ENCODE assay signal across 7 cellular contexts in genomic region chr1:120700807-120701559, GRCh38. TPM values are rescaled to one million over a fixed set of nuclear protein-coding genes. Genes with fewer than 3 reads are reported as not detected.
DNase-seq lines count a peak whose midpoint lies in the region; ATAC-seq, FAIRE-seq and TF ChIP-seq lines count a peak whose summit lies in the region.
"Not testable (repeated sequence)": the region's sequence is repeated elsewhere in the genome, so short reads cannot be mapped to it uniquely, and the experiment has no call there.

No MANE protein-coding gene starts in this region.

- not testable (repeated sequence) for H4K20me1 ChIP-seq in SK-N-SH (ENCODE audit: insufficient read depth); HepG2 (ENCODE audit: insufficient read depth, low read length)

- H3K4me3 Mint-ChIP-seq in CD14-positive monocyte, result peak overlapping the region; percentile 39 to 67
- peak overlapping the region; percentile 38 for H3K4me3 Mint-ChIP-seq in activated T-helper 2 cell treated with anti-CD3 and anti-CD28 coated beads, Interferon-gamma antibody, Interleukin-2, Interleukin-4, amounts not matched to agents 10 μg/mL and 5 μg/mL and 100 μg/mL, durations not matched to agents 14 hours and 24 hours and 36 hours (ENCODE audit: low read depth)

- not testable (repeated sequence) for H3K27me3 ChIP-seq in SK-N-SH (ENCODE audit: insufficient read depth); colonic mucosa; heart left ventricle; HepG2 (ENCODE audit: control insufficient read depth in 1 of 2, insufficient read depth in 2 of 2, low read length in 2 of 2)

- H3K4me3 ChIP-seq in SK-N-SH (ENCODE audit: low read depth in 2 of 2, low read length in 1 of 2), result peak overlapping the region in 1 of 2 experiments; percentile 29; a peak in 1 of 4 replicates
- peak overlapping the region; percentile 11 for H3K4me3 ChIP-seq in colonic mucosa
- H3K4me3 ChIP-seq in heart left ventricle, result peak overlapping the region in 8 of 12 donors; percentile 34 to 50 (median 42)
- not testable (repeated sequence) for H3K4me3 ChIP-seq in HepG2 (replicated peaks in 1 of 3; ENCODE audit: insufficient read depth in 1 of 3, low read depth in 2 of 3, low read length in 3 of 3)

- not testable (repeated sequence) for H3K4me1 Mint-ChIP-seq in CD14-positive monocyte; activated T-helper 2 cell treated with anti-CD3 and anti-CD28 coated beads, Interferon-gamma antibody, Interleukin-2, Interleukin-4, amounts not matched to agents 10 μg/mL and 5 μg/mL and 100 μg/mL, durations not matched to agents 14 hours and 24 hours and 36 hours (ENCODE audit: low read depth)

- H3K27me3 Mint-ChIP-seq in CD14-positive monocyte (ENCODE audit: low read depth in 3 of 3); activated T-helper 2 cell treated with anti-CD3 and anti-CD28 coated beads, Interferon-gamma antibody, Interleukin-2, Interleukin-4, amounts not matched to agents 10 μg/mL and 5 μg/mL and 100 μg/mL, durations not matched to agents 14 hours and 24 hours and 36 hours (ENCODE audit: low read depth): not testable (repeated sequence)

- TF ChIP-seq CTCF in CD14-positive monocyte (IDR thresholded peaks at IDR 0.05); SK-N-SH (IDR thresholded peaks at IDR 0.05); colonic mucosa (IDR thresholded peaks at IDR 0.05); heart left ventricle (IDR thresholded peaks at IDR 0.05); HepG2 (CRISPR knock-in tag; IDR thresholded peaks at IDR 0.05): not testable (repeated sequence)

- in situ Hi-C loops in HepG2 (cut with HindIII; ENCODE audit: extremely low pct_ligation_motif_present, low pct_unique_long_range_greater_than_20kb), result not testable (repeated sequence)

- not testable (repeated sequence) for H3K36me3 Mint-ChIP-seq in CD14-positive monocyte; activated T-helper 2 cell treated with anti-CD3 and anti-CD28 coated beads, Interferon-gamma antibody, Interleukin-2, Interleukin-4, amounts not matched to agents 10 μg/mL and 5 μg/mL and 100 μg/mL, durations not matched to agents 14 hours and 24 hours and 36 hours (ENCODE audit: low read depth)

- H3F3A ChIP-seq in SK-N-SH (replicated peaks; ENCODE audit: insufficient read depth), result not testable (repeated sequence)

- not testable (repeated sequence) for TF ChIP-seq EP300 in SK-N-SH (IDR thresholded peaks at IDR 0.05; ENCODE audit: borderline replicate concordance in 1 of 2, low read depth in 1 of 2, low read length in 1 of 2); HepG2 (IDR thresholded peaks at IDR 0.05; ENCODE audit: low read depth in 2 of 2, low read length in 2 of 2); HepG2 (CRISPR knock-in tag; IDR thresholded peaks at IDR 0.05; ENCODE audit: borderline replicate concordance)

- peak in 2 of 4 donors; percentile 38 to 68 for ATAC-seq in heart left ventricle
- peak; percentile 57 for ATAC-seq in HepG2

- CTCF ChIA-PET in SK-N-SH (lab: Yijun Ruan, JAX); HepG2 (lab: Yijun Ruan, JAX; ENCODE audit: low intra/inter-chr PET ratio, low total read pairs): not testable (repeated sequence)

- not testable (repeated sequence) for H2AFZ ChIP-seq in SK-N-SH (ENCODE audit: low read depth); HepG2 (ENCODE audit: low read length)

- not testable (repeated sequence) for TF ChIP-seq POLR2A in heart left ventricle (IDR thresholded peaks at IDR 0.05); HepG2 (IDR thresholded peaks at IDR 0.05; ENCODE audit: insufficient read depth in 1 of 2, low read depth in 2 of 2, low read length in 2 of 2)

- not testable (repeated sequence) for H3K27ac Mint-ChIP-seq in CD14-positive monocyte; activated T-helper 2 cell treated with anti-CD3 and anti-CD28 coated beads, Interferon-gamma antibody, Interleukin-2, Interleukin-4, amounts not matched to agents 10 μg/mL and 5 μg/mL and 100 μg/mL, durations not matched to agents 14 hours and 24 hours and 36 hours

- not testable (repeated sequence) for FAIRE-seq in HepG2 (lab: Jason Lieb, UNC)

- TF ChIP-seq RAD21 in SK-N-SH (IDR thresholded peaks at IDR 0.05; ENCODE audit: low read length); HepG2 (CRISPR knock-in tag; IDR thresholded peaks at IDR 0.05): not testable (repeated sequence)

- not testable (repeated sequence) for BruUV-seq in HepG2 (replicated peaks; lab: Mats Ljungman, UMichigan)

- H3K79me2 ChIP-seq in SK-N-SH (ENCODE audit: insufficient read depth); HepG2 (ENCODE audit: insufficient read depth, low read length): not testable (repeated sequence)

- H3K9me3 ChIP-seq in SK-N-SH; colonic mucosa; heart left ventricle; HepG2 (ENCODE audit: low read length): not testable (repeated sequence)

- 0 out of 2 replicates have a peak overlapping the region, but pooled peaks have one; percentile 50 for H3K4me2 ChIP-seq in SK-N-SH
- not testable (repeated sequence) for H3K4me2 ChIP-seq in HepG2 (ENCODE audit: low read depth, low read length)

- not testable (repeated sequence) for H3K36me3 ChIP-seq in SK-N-SH (replicated peaks in 1 of 2; ENCODE audit: control insufficient read depth in 1 of 2, insufficient read depth in 2 of 2, low read length in 1 of 2); colonic mucosa; heart left ventricle; HepG2 (replicated peaks in 1 of 2; ENCODE audit: control insufficient read depth in 1 of 2, insufficient read depth in 2 of 2, low read length in 2 of 2)

- H3K4me1 ChIP-seq in SK-N-SH (ENCODE audit: control insufficient read depth in 1 of 2, insufficient read depth in 2 of 2, low read depth in 1 of 2, low read length in 1 of 2); colonic mucosa; heart left ventricle; HepG2 (ENCODE audit: insufficient read depth, low read length): not testable (repeated sequence)

- H3K9me3 Mint-ChIP-seq in CD14-positive monocyte; activated T-helper 2 cell treated with anti-CD3 and anti-CD28 coated beads, Interferon-gamma antibody, Interleukin-2, Interleukin-4, amounts not matched to agents 10 μg/mL and 5 μg/mL and 100 μg/mL, durations not matched to agents 14 hours and 24 hours and 36 hours: not testable (repeated sequence)

- not testable (repeated sequence) for H3K9ac ChIP-seq in SK-N-SH; colonic mucosa (ENCODE audit: low read depth in 2 of 2, low read length in 2 of 2); HepG2 (ENCODE audit: insufficient read depth, low read depth, low read length)

- POLR2A ChIA-PET in SK-N-SH (lab: Yijun Ruan, JAX); HepG2 (lab: Yijun Ruan, JAX): not testable (repeated sequence)

- intact Hi-C loops in CD14-positive monocyte (cut with micrococcal nuclease); activated T-helper 2 cell treated with anti-CD3 and anti-CD28 coated beads, Interferon-gamma antibody, Interleukin-2, Interleukin-4, amounts not matched to agents 10 μg/mL and 5 μg/mL and 100 μg/mL, durations not matched to agents 14 hours and 24 hours and 36 hours (cut with micrococcal nuclease); colonic mucosa (cut with DNase I); heart left ventricle (cut with DNase I); HepG2 (cut with micrococcal nuclease; ENCODE audit: unreplicated experiment): not testable (repeated sequence)

- WGBS in SK-N-SH (ENCODE audit: low lambda C conversion rate), result 83% methylated on average over 2 of the region's 53 CpGs
- 4 to 20% (median 16%) methylated on average over 10 to 14 of the region's 53 CpGs; no CpG with 5 or more reads in 1 of the 4 donors for WGBS in heart left ventricle, 4 donors
- WGBS in HepG2 (ENCODE audit: low lambda C conversion rate), result no CpG with 5 or more reads among the region's 53 CpGs

- DNase-seq in CD14-positive monocyte (ENCODE audit: low spot score); SK-N-SH; activated T-helper 2 cell treated with anti-CD3 and anti-CD28 coated beads, Interferon-gamma antibody, Interleukin-2, Interleukin-4, amounts not matched to agents 10 μg/mL and 5 μg/mL and 100 μg/mL, durations not matched to agents 14 hours and 24 hours and 36 hours (ENCODE audit: low spot score); colonic mucosa; HepG2 (ENCODE audit: low spot score): not testable (repeated sequence)
- DNase-seq in heart left ventricle, result peak in 1 of 5 donors; percentile 14
- DNase-seq in pons (ENCODE audit: low spot score), result peak; percentile 0

- H3K9me2 ChIP-seq in SK-N-SH, result not testable (repeated sequence)

- H3K27ac ChIP-seq in SK-N-SH (ENCODE audit: low read depth in 2 of 2, low read length in 1 of 2); colonic mucosa; heart left ventricle; HepG2 (ENCODE audit: extremely low read length, insufficient read depth, low read length): not testable (repeated sequence)

RNA-seq across cellular contexts. Expression of gene NBPF26, which starts 22.8 kb away (rescaled TPM):
- 1 to 10 TPM; 6.0 to 8.5 TPM for polyA plus RNA-seq in CD14-positive monocyte
- polyA plus RNA-seq in SK-N-SH (2012; rRNA removed), result 13.3 and 16.4 TPM in 2 replicates
- polyA plus RNA-seq in SK-N-SH (2012; cell fraction: cytosol; rRNA removed), result 9.5 and 10.9 TPM in 2 replicates
- 22.7 and 41.7 TPM in 2 replicates for polyA plus RNA-seq in SK-N-SH (2012; cell fraction: nucleus; rRNA removed)
- total RNA-seq in activated T-helper 2 cell treated with anti-CD3 and anti-CD28 coated beads, Interferon-gamma antibody, Interleukin-2, Interleukin-4, amounts not matched to agents 10 μg/mL and 5 μg/mL and 100 μg/mL, durations not matched to agents 14 hours and 24 hours and 36 hours, result 4.8 and 7.4 TPM in 2 replicates
- total RNA-seq in colonic mucosa, result 10 to 100 TPM; 11.4 to 16.7 TPM
- total RNA-seq in heart left ventricle, result 10 to 100 TPM in 4 of 9 donors, 1 to 10 TPM in 5; 3.5 to 35.9 (median 7.5) TPM
- polyA plus RNA-seq in heart left ventricle, result 1 to 10 TPM; 4.1 to 4.7 TPM
- total RNA-seq in HepG2 (2016; rRNA removed; fragmentation: Illumina TruSeq; extraction: Trizol), result 3.9 and 6.4 TPM in 2 replicates
- total RNA-seq in HepG2 (2016; cell fraction: cytosol; rRNA removed; fragmentation: Illumina TruSeq; extraction: Trizol; ENCODE audit: low read depth), result 1.5 and 2.3 TPM in 2 replicates
- 4.0 and 5.5 TPM in 2 replicates for total RNA-seq in HepG2 (2016; cell fraction: insoluble cytoplasmic fraction; rRNA removed; fragmentation: Illumina TruSeq; extraction: Trizol)
- 2.3 and 2.5 TPM in 2 replicates for total RNA-seq in HepG2 (2016; cell fraction: membrane; rRNA removed; fragmentation: Illumina TruSeq; extraction: Trizol)
- 9.5 and 10.5 TPM in 2 replicates for total RNA-seq in HepG2 (2016; cell fraction: nucleus; rRNA removed; fragmentation: Illumina TruSeq; extraction: Trizol)
- polyA plus RNA-seq in HepG2 (2011; rRNA removed), result 5.3 and 6.3 TPM in 2 replicates
- polyA plus RNA-seq in HepG2 (2011; cell fraction: cytosol; rRNA removed), result 2.4 and 3.7 TPM in 2 replicates
- 11.4 and 13.2 TPM in 2 replicates for polyA plus RNA-seq in HepG2 (2011; cell fraction: nucleus; rRNA removed)
- 4.5 and 5.1 TPM in 2 replicates for polyA plus RNA-seq in HepG2 (2012)
- 0.15 and 0.25 TPM in 2 replicates for polyA plus RNA-seq in HepG2 (2016; cell fraction: cytosol; fragmentation: Illumina TruSeq; extraction: Trizol; ENCODE audit: low read depth)
- polyA plus RNA-seq in HepG2 (2016; cell fraction: insoluble cytoplasmic fraction; fragmentation: Illumina TruSeq; extraction: Trizol; ENCODE audit: low read depth), result 2.0 and 2.2 TPM in 2 replicates
- 0.38 and 0.56 TPM in 2 replicates for polyA plus RNA-seq in HepG2 (2016; cell fraction: membrane; fragmentation: Illumina TruSeq; extraction: Trizol; ENCODE audit: low read depth)
- polyA plus RNA-seq in HepG2 (2016; cell fraction: nucleus; fragmentation: Illumina TruSeq; extraction: Trizol; ENCODE audit: insufficient read depth, low read depth), result 9.7 and 13.4 TPM in 2 replicates
- 7.6 and 20.9 TPM in 2 replicates for polyA minus RNA-seq in HepG2 (2011; rRNA and poly(A)+ RNA removed; ENCODE audit: low replicate concordance)
- 5.0 TPM in 2 replicates for polyA minus RNA-seq in HepG2 (2011; cell fraction: cytosol; rRNA and poly(A)+ RNA removed)
- 22.8 and 28.3 TPM in 2 replicates for polyA minus RNA-seq in HepG2 (2011; cell fraction: nucleus; rRNA and poly(A)+ RNA removed)
